ENCODE assay signal across 2 cellular contexts in genomic region chr4:40199999-40200880, GRCh38.
TF ChIP-seq lines count a peak whose summit lies in the region.

No MANE protein-coding gene starts in this region.

TF ChIP-seq in GM23338, 12 proteins besides CTCF, POLR2A, EP300 and RAD21:
- TF ChIP-seq ZNF462 (CRISPR knock-in tag; IDR thresholded peaks at IDR 0.05), result no peak

TF ChIP-seq in SK-N-SH treated with all-trans-retinoic acid at 6 μM for 48 hours, 23 proteins besides CTCF, POLR2A, EP300 and RAD21 (continued from another document):
- TF ChIP-seq PATZ1 (CRISPR knock-in tag; IDR thresholded peaks at IDR 0.05; ENCODE audit: borderline replicate concordance) (no peak), ZNF565 (CRISPR knock-in tag; conservative IDR thresholded peaks at IDR 0.05; ENCODE audit: low read depth) (no peak)
